Comparison of ENCODE assay signal across 1 cellular context in the genomic region with DNA sequence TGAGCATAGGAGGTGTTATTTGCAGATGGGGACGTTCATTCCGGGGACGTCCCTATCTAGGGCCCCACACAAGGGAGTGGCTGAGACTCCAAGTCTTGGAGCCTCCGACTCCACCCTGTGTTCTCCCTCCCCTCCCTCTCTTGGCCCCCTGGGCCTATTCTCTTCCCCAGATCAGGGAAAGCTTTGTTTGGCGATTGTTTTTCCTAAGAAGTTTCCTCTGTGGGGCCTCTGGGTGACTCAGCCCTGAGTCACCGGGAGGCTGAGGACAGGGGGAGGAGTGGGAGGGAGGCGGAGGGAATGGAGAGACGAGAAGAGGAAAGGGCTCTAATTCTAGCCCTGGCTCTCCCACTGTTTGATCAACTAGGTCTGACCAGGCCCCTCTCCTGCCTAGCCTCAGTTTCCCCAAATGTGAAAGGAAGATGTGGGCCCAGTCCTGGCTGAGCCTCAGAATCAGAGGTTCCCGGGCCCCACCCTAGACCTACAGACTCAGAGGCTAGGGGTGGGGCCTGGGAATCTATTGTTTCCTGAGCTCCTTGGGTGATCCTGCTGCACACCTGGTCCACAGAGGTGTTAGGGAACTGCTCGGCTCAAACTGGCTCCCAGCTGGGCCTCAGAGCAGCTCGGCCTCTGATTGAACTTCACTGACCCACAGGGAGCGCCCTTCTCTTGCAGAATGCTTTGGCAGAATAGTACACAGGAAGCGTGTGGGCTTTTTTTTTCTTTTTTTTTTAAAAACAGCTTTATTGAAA.
TF ChIP-seq lines count a peak whose summit lies in the region.

No MANE protein-coding gene starts in this region.

TF ChIP-seq in K562, 482 proteins besides CTCF, POLR2A, EP300 and RAD21 (continued from another document and continues in another):
- TF ChIP-seq, protein P1, sequence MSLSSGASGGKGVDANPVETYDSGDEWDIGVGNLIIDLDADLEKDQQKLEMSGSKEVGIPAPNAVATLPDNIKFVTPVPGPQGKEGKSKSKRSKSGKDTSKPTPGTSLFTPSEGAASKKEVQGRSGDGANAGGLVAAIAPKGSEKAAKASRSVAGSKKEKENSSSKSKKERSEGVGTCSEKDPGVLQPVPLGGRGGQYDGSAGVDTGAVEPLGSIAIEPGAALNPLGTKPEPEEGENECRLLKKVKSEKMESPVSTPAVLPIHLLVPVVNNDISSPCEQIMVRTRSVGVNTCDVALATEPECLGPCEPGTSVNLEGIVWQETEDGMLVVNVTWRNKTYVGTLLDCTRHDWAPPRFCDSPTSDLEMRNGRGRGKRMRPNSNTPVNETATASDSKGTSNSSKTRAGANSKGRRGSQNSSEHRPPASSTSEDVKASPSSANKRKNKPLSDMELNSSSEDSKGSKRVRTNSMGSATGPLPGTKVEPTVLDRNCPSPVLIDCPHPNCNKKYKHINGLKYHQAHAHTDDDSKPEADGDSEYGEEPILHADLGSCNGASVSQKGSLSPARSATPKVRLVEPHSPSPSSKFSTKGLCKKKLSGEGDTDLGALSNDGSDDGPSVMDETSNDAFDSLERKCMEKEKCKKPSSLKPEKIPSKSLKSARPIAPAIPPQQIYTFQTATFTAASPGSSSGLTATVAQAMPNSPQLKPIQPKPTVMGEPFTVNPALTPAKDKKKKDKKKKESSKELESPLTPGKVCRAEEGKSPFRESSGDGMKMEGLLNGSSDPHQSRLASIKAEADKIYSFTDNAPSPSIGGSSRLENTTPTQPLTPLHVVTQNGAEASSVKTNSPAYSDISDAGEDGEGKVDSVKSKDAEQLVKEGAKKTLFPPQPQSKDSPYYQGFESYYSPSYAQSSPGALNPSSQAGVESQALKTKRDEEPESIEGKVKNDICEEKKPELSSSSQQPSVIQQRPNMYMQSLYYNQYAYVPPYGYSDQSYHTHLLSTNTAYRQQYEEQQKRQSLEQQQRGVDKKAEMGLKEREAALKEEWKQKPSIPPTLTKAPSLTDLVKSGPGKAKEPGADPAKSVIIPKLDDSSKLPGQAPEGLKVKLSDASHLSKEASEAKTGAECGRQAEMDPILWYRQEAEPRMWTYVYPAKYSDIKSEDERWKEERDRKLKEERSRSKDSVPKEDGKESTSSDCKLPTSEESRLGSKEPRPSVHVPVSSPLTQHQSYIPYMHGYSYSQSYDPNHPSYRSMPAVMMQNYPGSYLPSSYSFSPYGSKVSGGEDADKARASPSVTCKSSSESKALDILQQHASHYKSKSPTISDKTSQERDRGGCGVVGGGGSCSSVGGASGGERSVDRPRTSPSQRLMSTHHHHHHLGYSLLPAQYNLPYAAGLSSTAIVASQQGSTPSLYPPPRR (CRISPR knock-in tag; IDR thresholded peaks at IDR 0.05; ENCODE audit: borderline replicate concordance): no peak
- TF ChIP-seq PBX2 (CRISPR knock-in tag; IDR thresholded peaks at IDR 0.05; ENCODE audit: low read depth) (no peak), PBX2 (tag; conservative IDR thresholded peaks at IDR 0.05; ENCODE audit: low read depth) (no peak; the same call in 1 of the 2 replicates), RB1 (IDR thresholded peaks at IDR 0.05; ENCODE audit: low read depth) (0 out of 2 replicates have a peak, but pooled peaks have one; percentile 39), MYBL2 (IDR thresholded peaks at IDR 0.05; ENCODE audit: low read depth) (no peak), MYBL2 (CRISPR knock-in tag; IDR thresholded peaks at IDR 0.05; ENCODE audit: borderline replicate concordance) (no peak), TGIF2 (CRISPR knock-in tag; IDR thresholded peaks at IDR 0.05) (no peak), XRCC4 (IDR thresholded peaks at IDR 0.05; ENCODE audit: extremely low read depth, insufficient read depth, insufficient read length) (no peak), DACH1 (IDR thresholded peaks at IDR 0.05; ENCODE audit: partially characterized antibody) (no peak), THRA (IDR thresholded peaks at IDR 0.05) (no peak), TOE1 (IDR thresholded peaks at IDR 0.05; ENCODE audit: borderline replicate concordance) (no peak), TOE1 (CRISPR knock-in tag; IDR thresholded peaks at IDR 0.05; ENCODE audit: borderline replicate concordance, low read depth) (no peak), YY1 (IDR thresholded peaks at IDR 0.05; ENCODE audit: borderline replicate concordance in 1 of 3, control insufficient read depth in 1 of 3, extremely low read depth in 1 of 3, insufficient read depth in 3 of 3, insufficient read length in 1 of 3, insufficient replicate concordance in 2 of 3, low read depth in 1 of 3, low read length in 2 of 3) (peak in 1 of 3 experiments; percentile 14), HMBOX1 (IDR thresholded peaks at IDR 0.05) (no peak), BCOR (IDR thresholded peaks at IDR 0.05) (peak; percentile 56; the same call in 1 of the 2 replicates)
- TF ChIP-seq, protein P2, sequence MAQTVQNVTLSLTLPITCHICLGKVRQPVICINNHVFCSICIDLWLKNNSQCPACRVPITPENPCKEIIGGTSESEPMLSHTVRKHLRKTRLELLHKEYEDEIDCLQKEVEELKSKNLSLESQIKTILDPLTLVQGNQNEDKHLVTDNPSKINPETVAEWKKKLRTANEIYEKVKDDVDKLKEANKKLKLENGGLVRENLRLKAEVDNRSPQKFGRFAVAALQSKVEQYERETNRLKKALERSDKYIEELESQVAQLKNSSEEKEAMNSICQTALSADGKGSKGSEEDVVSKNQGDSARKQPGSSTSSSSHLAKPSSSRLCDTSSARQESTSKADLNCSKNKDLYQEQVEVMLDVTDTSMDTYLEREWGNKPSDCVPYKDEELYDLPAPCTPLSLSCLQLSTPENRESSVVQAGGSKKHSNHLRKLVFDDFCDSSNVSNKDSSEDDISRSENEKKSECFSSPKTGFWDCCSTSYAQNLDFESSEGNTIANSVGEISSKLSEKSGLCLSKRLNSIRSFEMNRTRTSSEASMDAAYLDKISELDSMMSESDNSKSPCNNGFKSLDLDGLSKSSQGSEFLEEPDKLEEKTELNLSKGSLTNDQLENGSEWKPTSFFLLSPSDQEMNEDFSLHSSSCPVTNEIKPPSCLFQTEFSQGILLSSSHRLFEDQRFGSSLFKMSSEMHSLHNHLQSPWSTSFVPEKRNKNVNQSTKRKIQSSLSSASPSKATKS (CRISPR knock-in tag; IDR thresholded peaks at IDR 0.05): no peak
- TF ChIP-seq, protein P3, sequence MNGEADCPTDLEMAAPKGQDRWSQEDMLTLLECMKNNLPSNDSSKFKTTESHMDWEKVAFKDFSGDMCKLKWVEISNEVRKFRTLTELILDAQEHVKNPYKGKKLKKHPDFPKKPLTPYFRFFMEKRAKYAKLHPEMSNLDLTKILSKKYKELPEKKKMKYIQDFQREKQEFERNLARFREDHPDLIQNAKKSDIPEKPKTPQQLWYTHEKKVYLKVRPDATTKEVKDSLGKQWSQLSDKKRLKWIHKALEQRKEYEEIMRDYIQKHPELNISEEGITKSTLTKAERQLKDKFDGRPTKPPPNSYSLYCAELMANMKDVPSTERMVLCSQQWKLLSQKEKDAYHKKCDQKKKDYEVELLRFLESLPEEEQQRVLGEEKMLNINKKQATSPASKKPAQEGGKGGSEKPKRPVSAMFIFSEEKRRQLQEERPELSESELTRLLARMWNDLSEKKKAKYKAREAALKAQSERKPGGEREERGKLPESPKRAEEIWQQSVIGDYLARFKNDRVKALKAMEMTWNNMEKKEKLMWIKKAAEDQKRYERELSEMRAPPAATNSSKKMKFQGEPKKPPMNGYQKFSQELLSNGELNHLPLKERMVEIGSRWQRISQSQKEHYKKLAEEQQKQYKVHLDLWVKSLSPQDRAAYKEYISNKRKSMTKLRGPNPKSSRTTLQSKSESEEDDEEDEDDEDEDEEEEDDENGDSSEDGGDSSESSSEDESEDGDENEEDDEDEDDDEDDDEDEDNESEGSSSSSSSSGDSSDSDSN (IDR thresholded peaks at IDR 0.05; ENCODE audit: borderline replicate concordance in 1 of 2, low read depth in 2 of 2, low read length in 2 of 2): peak in 1 of 2 experiments; percentile 39; a peak in 1 of 4 replicates
- TF ChIP-seq, protein P4, sequence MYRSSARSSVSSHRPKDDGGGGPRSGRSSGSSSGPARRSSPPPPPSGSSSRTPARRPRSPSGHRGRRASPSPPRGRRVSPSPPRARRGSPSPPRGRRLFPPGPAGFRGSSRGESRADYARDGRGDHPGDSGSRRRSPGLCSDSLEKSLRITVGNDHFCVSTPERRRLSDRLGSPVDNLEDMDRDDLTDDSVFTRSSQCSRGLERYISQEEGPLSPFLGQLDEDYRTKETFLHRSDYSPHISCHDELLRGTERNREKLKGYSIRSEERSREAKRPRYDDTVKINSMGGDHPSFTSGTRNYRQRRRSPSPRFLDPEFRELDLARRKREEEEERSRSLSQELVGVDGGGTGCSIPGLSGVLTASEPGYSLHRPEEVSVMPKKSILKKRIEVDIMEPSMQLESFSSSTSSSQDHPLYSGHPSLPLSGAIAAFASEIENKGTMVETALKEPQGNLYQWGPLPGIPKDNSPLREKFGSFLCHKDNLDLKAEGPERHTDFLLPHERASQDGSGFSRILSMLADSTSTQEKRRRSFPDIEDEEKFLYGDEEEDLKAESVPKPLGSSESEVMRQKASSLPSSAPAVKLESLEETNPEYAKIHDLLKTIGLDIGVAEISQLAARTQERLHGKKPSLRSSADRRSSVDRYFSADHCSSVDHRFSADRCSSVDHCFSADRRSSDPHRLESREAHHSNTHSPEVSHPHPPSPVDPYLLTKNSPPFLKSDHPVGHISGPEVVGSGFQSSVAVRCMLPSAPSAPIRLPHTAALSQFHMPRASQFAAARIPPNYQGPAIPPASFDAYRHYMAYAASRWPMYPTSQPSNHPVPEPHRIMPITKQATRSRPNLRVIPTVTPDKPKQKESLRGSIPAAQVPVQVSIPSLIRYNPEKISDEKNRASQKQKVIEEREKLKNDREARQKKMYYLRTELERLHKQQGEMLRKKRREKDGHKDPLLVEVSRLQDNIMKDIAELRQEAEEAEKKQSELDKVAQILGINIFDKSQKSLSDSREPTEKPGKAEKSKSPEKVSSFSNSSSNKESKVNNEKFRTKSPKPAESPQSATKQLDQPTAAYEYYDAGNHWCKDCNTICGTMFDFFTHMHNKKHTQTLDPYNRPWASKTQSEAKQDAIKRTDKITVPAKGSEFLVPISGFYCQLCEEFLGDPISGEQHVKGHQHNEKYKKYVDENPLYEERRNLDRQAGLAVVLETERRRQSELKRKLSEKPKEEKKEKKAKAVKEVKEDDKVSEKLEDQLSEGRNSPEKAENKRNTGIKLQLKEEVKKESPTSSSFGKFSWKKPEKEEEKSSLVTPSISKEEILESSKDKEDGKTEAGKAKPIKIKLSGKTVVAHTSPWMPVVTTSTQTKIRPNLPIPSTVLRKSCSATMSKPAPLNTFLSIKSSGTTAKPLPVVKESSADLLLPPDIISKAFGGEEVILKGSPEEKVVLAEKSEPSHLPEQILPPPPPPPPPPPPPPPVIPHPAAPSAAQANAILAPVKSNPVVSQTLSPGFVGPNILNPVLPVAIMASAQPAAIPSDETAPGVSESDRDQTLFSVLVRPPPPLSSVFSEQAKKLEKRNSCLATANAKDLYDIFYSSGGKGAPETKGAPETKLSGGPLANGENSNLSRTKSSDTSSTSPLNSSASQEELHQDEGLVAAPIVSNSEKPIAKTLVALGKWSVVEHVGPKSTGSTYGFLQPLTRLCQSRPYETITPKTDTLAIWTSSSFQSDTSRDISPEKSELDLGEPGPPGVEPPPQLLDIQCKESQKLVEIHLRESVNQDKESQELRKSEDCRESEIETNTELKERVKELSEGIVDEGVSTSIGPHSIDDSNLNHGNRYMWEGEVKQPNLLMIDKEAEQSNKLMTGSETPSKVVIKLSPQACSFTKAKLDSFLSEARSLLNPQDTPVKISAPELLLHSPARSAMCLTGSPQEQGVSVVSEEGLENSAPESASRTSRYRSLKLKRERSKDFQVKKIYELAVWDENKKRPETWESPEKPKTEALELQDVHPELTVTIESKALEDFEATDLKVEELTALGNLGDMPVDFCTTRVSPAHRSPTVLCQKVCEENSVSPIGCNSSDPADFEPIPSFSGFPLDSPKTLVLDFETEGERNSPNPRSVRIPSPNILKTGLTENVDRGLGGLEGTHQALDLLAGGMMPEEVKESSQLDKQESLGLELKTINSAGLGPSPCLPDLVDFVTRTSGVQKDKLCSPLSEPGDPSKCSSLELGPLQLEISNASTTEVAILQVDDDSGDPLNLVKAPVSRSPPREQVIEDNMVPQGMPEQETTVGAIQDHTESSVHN (IDR thresholded peaks at IDR 0.05; ENCODE audit: borderline replicate concordance in 1 of 2, low read depth in 1 of 2): peak in 1 of 2 experiments; percentile 63; a peak in 1 of 4 replicates
